In the genomic region with DNA sequence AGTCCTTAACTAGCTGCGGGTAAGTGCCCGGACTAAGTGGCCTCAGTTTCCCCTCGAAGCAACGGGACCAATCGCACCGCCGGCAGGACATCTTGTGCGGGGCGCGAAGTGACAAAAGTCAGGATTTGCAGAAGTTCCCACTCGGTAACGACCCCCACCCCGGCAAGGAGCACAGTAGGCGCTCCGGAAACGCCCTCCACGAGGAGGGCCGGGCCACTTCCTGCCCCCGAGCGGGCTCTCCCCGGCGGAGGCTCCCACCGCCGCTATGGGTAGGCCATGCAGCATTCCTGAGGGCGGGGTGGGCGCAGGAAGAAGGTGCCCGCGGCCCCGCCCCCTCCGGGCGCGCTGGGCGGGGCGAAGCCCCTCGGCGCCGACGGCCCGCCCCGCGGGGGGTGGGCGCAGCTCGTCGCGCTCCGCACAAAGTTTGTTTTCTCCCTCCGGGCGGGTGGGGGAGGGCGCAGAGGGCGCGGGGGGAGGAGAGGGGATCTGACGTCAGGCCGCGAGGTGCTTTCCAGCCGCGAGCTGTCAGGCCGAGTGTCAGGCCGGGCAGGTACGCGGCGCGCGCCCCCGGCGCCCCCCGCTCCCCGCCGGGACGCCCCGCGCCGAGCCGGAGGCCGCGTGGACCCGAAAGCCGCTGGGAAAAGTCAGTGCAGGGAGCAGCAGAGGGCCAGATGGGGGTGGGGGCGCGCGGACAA, we compare ENCODE assay signal across 2 cellular contexts.
TF ChIP-seq lines count a peak whose summit lies in the region.

TSS of gene TGIF2 (plus strand) at position 495 of the 695 bp plus-strand sequence. CDS start 5,178 bp downstream, outside the sequence.

TF ChIP-seq in HEK293, 187 proteins besides CTCF, POLR2A, EP300 and RAD21 (continued from another document and continues in another):
- TF ChIP-seq ZNF274 (IDR thresholded peaks at IDR 0.05; ENCODE audit: low read length): no peak
- no peak for TF ChIP-seq ZNF274 (tag by site-specific recombination; IDR thresholded peaks at IDR 0.05; ENCODE audit: borderline replicate concordance)
- peak; percentile 99 for TF ChIP-seq ZBTB8A (tag by site-specific recombination; IDR thresholded peaks at IDR 0.05)
- 0 out of 2 replicates have a peak, but pooled peaks have one; percentile 51 for TF ChIP-seq ZNF645 (tag by site-specific recombination; IDR thresholded peaks at IDR 0.05)
- TF ChIP-seq, protein P1, sequence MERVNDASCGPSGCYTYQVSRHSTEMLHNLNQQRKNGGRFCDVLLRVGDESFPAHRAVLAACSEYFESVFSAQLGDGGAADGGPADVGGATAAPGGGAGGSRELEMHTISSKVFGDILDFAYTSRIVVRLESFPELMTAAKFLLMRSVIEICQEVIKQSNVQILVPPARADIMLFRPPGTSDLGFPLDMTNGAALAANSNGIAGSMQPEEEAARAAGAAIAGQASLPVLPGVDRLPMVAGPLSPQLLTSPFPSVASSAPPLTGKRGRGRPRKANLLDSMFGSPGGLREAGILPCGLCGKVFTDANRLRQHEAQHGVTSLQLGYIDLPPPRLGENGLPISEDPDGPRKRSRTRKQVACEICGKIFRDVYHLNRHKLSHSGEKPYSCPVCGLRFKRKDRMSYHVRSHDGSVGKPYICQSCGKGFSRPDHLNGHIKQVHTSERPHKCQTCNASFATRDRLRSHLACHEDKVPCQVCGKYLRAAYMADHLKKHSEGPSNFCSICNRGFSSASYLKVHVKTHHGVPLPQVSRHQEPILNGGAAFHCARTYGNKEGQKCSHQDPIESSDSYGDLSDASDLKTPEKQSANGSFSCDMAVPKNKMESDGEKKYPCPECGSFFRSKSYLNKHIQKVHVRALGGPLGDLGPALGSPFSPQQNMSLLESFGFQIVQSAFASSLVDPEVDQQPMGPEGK (tag by site-specific recombination; IDR thresholded peaks at IDR 0.05): peak; percentile 66
- TF ChIP-seq ZNF19 (tag by site-specific recombination; IDR thresholded peaks at IDR 0.05; ENCODE audit: low read depth): no peak
- TF ChIP-seq ZNF221 (tag by site-specific recombination; IDR thresholded peaks at IDR 0.05; ENCODE audit: borderline replicate concordance): no peak
- no peak for TF ChIP-seq KLF16 (tag by site-specific recombination; IDR thresholded peaks at IDR 0.05)
- TF ChIP-seq KLF8 (tag by site-specific recombination; IDR thresholded peaks at IDR 0.05): peak; percentile 38; the same call in 1 of the 2 replicates
- peak; percentile 56 for TF ChIP-seq ZXDB (tag by site-specific recombination; IDR thresholded peaks at IDR 0.05)
- peak; percentile 78 for TF ChIP-seq GLIS1 (tag by site-specific recombination; IDR thresholded peaks at IDR 0.05)
- TF ChIP-seq SP2 (tag by site-specific recombination; IDR thresholded peaks at IDR 0.05): peak; percentile 79
- TF ChIP-seq ZFHX2 (tag by site-specific recombination; conservative IDR thresholded peaks at IDR 0.05): 0 out of 2 replicates have a peak, but pooled peaks have one; percentile 36
- TF ChIP-seq ZNF548 (tag by site-specific recombination; IDR thresholded peaks at IDR 0.05): no peak
- peak; percentile 19; the same call in 1 of the 2 replicates for TF ChIP-seq ZBTB17 (tag by site-specific recombination; IDR thresholded peaks at IDR 0.05)
- TF ChIP-seq, protein P2, sequence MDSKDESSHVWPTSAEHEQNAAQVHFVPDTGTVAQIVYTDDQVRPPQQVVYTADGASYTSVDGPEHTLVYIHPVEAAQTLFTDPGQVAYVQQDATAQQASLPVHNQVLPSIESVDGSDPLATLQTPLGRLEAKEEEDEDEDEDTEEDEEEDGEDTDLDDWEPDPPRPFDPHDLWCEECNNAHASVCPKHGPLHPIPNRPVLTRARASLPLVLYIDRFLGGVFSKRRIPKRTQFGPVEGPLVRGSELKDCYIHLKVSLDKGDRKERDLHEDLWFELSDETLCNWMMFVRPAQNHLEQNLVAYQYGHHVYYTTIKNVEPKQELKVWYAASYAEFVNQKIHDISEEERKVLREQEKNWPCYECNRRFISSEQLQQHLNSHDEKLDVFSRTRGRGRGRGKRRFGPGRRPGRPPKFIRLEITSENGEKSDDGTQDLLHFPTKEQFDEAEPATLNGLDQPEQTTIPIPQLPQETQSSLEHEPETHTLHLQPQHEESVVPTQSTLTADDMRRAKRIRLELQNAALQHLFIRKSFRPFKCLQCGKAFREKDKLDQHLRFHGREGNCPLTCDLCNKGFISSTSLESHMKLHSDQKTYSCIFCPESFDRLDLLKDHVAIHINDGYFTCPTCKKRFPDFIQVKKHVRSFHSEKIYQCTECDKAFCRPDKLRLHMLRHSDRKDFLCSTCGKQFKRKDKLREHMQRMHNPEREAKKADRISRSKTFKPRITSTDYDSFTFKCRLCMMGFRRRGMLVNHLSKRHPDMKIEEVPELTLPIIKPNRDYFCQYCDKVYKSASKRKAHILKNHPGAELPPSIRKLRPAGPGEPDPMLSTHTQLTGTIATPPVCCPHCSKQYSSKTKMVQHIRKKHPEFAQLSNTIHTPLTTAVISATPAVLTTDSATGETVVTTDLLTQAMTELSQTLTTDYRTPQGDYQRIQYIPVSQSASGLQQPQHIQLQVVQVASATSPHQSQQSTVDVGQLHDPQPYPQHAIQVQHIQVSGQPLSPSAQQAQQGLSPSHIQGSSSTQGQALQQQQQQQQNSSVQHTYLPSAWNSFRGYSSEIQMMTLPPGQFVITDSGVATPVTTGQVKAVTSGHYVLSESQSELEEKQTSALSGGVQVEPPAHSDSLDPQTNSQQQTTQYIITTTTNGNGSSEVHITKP (tag by site-specific recombination; IDR thresholded peaks at IDR 0.05): peak; percentile 75
- peak; percentile 51; the same call in 1 of the 2 replicates for TF ChIP-seq ZNF600 (tag by site-specific recombination; IDR thresholded peaks at IDR 0.05)
- TF ChIP-seq ZBTB44 (tag by site-specific recombination; IDR thresholded peaks at IDR 0.05): peak; percentile 74
- peak; percentile 89 for TF ChIP-seq KLF1 (tag by site-specific recombination; IDR thresholded peaks at IDR 0.05)

TF ChIP-seq in K562, 482 proteins besides CTCF, POLR2A, EP300 and RAD21 (continued from another document and continues in another):
- TF ChIP-seq ZHX1 (conservative IDR thresholded peaks at IDR 0.05; ENCODE audit: low read length) (no peak), ZBED1 (IDR thresholded peaks at IDR 0.05) (no peak), FOXK1 (CRISPR knock-in tag; IDR thresholded peaks at IDR 0.05; ENCODE audit: borderline replicate concordance) (no peak), FUS (optimal IDR thresholded peaks at IDR 0.05; ENCODE audit: low read depth, low read length) (no peak), ZBTB8A (IDR thresholded peaks at IDR 0.05; ENCODE audit: partially characterized antibody) (no peak), SRSF3 (IDR thresholded peaks at IDR 0.05; ENCODE audit: insufficient read depth, low read length) (no peak), MTF1 (CRISPR knock-in tag; IDR thresholded peaks at IDR 0.05; ENCODE audit: borderline replicate concordance) (no peak), GABPA (tag; conservative IDR thresholded peaks at IDR 0.05; ENCODE audit: low read depth) (peak; percentile 86), POLR2G (IDR thresholded peaks at IDR 0.05; ENCODE audit: low read depth, low read length) (peak; percentile 87), MXD1 (CRISPR knock-in tag; IDR thresholded peaks at IDR 0.05; ENCODE audit: borderline replicate concordance, poor library complexity, severe bottlenecking) (no peak), ZZZ3 (IDR thresholded peaks at IDR 0.05) (no peak), ZNF551 (CRISPR knock-in tag; IDR thresholded peaks at IDR 0.05) (no peak), HIVEP1 (CRISPR knock-in tag; IDR thresholded peaks at IDR 0.05) (no peak), HMGN3 (IDR thresholded peaks at IDR 0.05; ENCODE audit: borderline replicate concordance, extremely low read depth, insufficient read length, low read depth, low read length) (peak; percentile 87), ZNF764 (CRISPR knock-in tag; IDR thresholded peaks at IDR 0.05; ENCODE audit: low read depth) (no peak), PHB2 (IDR thresholded peaks at IDR 0.05; ENCODE audit: low read depth) (no peak), POU5F1 (IDR thresholded peaks at IDR 0.05; ENCODE audit: borderline replicate concordance, low read depth, low read length, partially characterized antibody) (no peak), ZNF174 (CRISPR knock-in tag; IDR thresholded peaks at IDR 0.05) (no peak), LEF1 (IDR thresholded peaks at IDR 0.05) (no peak), ZNF431 (CRISPR knock-in tag; IDR thresholded peaks at IDR 0.05) (0 out of 2 replicates have a peak, but pooled peaks have one; percentile 23), VEZF1 (CRISPR knock-in tag; IDR thresholded peaks at IDR 0.05) (peak; percentile 93), ZNF507 (tag; conservative IDR thresholded peaks at IDR 0.05) (no peak), NR1H2 (CRISPR knock-in tag; IDR thresholded peaks at IDR 0.05) (no peak), TBP (optimal IDR thresholded peaks at IDR 0.05; ENCODE audit: low read depth, low read length) (peak; percentile 57), NRF1 (conservative IDR thresholded peaks at IDR 0.05 in 1 of 2, IDR thresholded peaks at IDR 0.05 in 1 of 2) (peak in 1 of 2 experiments; percentile 22; a peak in 1 of 4 replicates), HES1 (IDR thresholded peaks at IDR 0.05; ENCODE audit: low read depth) (no peak), CBX5 (IDR thresholded peaks at IDR 0.05; ENCODE audit: borderline replicate concordance, low read depth) (no peak), PCBP2 (IDR thresholded peaks at IDR 0.05; ENCODE audit: low read depth, low read length, poor library complexity, severe bottlenecking) (no peak), BDP1 (IDR thresholded peaks at IDR 0.05; ENCODE audit: insufficient read depth, insufficient read length) (no peak), ZC3H4 (CRISPR knock-in tag; IDR thresholded peaks at IDR 0.05; ENCODE audit: borderline replicate concordance) (no peak), TEAD2 (tag; IDR thresholded peaks at IDR 0.05) (peak; percentile 89), ARNT (IDR thresholded peaks at IDR 0.05) (no peak), MYC (IDR thresholded peaks at IDR 0.05; ENCODE audit: low read depth, low read length) (no peak), MYC (CRISPR knock-in tag; IDR thresholded peaks at IDR 0.05; ENCODE audit: borderline replicate concordance, low read depth) (no peak)
- TF ChIP-seq, protein P3, sequence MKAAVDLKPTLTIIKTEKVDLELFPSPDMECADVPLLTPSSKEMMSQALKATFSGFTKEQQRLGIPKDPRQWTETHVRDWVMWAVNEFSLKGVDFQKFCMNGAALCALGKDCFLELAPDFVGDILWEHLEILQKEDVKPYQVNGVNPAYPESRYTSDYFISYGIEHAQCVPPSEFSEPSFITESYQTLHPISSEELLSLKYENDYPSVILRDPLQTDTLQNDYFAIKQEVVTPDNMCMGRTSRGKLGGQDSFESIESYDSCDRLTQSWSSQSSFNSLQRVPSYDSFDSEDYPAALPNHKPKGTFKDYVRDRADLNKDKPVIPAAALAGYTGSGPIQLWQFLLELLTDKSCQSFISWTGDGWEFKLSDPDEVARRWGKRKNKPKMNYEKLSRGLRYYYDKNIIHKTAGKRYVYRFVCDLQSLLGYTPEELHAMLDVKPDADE (conservative IDR thresholded peaks at IDR 0.05; ENCODE audit: control insufficient read depth, low read depth, low read length): peak; percentile 51
- TF ChIP-seq, protein P4, sequence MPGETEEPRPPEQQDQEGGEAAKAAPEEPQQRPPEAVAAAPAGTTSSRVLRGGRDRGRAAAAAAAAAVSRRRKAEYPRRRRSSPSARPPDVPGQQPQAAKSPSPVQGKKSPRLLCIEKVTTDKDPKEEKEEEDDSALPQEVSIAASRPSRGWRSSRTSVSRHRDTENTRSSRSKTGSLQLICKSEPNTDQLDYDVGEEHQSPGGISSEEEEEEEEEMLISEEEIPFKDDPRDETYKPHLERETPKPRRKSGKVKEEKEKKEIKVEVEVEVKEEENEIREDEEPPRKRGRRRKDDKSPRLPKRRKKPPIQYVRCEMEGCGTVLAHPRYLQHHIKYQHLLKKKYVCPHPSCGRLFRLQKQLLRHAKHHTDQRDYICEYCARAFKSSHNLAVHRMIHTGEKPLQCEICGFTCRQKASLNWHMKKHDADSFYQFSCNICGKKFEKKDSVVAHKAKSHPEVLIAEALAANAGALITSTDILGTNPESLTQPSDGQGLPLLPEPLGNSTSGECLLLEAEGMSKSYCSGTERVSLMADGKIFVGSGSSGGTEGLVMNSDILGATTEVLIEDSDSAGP (CRISPR knock-in tag; IDR thresholded peaks at IDR 0.05): peak; percentile 50; the same call in 1 of the 2 replicates
